In the genomic region with DNA sequence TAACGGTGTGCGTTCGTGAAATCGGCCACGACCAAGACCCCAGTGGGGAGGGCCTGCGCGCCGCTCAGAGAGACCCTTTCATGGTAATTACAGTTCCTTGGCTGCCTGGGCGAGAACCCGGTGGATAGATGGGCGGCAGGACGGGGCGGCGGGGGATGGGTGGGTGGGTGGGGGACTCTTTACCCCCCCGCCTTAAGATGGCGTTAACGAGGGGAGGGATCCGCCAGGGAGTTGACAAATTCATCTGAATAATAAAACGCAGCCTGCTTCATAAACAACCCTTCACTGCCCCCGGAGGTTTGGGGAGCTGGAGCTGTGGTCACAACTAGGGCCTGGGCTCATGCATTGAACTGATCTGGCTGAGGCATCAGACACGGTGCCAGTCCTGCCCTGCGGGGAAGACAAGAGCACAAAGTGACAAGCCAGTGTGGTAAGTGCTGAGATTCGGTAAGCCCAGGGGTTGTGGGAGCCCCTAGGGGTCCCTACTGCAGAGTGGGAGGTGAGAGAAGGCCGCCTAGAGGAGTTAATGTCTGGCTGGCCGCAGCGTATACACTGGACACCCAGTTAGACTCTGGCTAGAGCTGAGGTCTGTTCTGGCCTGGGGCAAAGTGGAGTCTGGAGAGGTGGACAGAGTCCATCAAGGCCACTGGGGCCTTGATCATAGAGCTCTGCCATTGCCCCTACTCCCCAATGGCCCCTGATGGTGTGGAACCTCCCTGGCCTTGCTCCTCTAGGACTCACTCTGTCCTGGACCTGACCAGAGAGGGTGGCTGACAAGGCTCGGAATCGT, we compare ENCODE assay signal across 8 cellular contexts. TPM values are rescaled to one million over a fixed set of nuclear protein-coding genes. Genes with fewer than 3 reads are reported as not detected.
A peak's percentile ranks its signal among the peaks of the same experiment; 100 is the strongest.
DNase-seq lines count a peak whose midpoint lies in the region; ATAC-seq and TF ChIP-seq lines count a peak whose summit lies in the region.

No MANE protein-coding gene starts in this region.

- no peaks in the 10 kb centered on the region for H3K36me3 ChIP-seq in adipocyte (ENCODE audit: control insufficient read depth, insufficient read depth, low read length, severe bottlenecking)
- no peaks in the 10 kb centered on the region for H3K36me3 ChIP-seq in iPS-20b (ENCODE audit: insufficient read depth, low read depth, low read length)
- peaks cover 0 to 4% (median 0%) of the 10 kb centered on the region in 3 donors for H3K36me3 ChIP-seq in skeletal muscle tissue (ENCODE audit: control insufficient read depth in 3 of 3, insufficient read depth in 3 of 3, low read length in 3 of 3)

- H3K9ac ChIP-seq in adipocyte (ENCODE audit: low read length) (peak overlapping the region; percentile 96), iPS-20b (ENCODE audit: low read depth, low read length) (peak overlapping the region; percentile 69; the same call in 1 of the 2 replicates), skeletal muscle tissue (ENCODE audit: low read depth in 1 of 3, low read length in 3 of 3) (peak overlapping the region; percentile 95)

- no peak for ATAC-seq in GM18517 (IDR thresholded peaks at IDR 0.05; ENCODE audit: unreplicated experiment)

- H3K27ac ChIP-seq in AG04450 (ENCODE audit: low read depth, low read length) (peak overlapping the region; percentile 55), iPS-20b (ENCODE audit: low read length) (no peak overlapping the region), skeletal muscle tissue (ENCODE audit: low read depth, low read length) (peak overlapping the region; percentile 93)

- H3K9me3 ChIP-seq in AG04450 (ENCODE audit: control insufficient read depth, insufficient read depth, low read length) (no peaks in the 10 kb centered on the region), adipocyte (ENCODE audit: control insufficient read depth, low read length) (no peaks in the 10 kb centered on the region), iPS-20b (ENCODE audit: insufficient read depth, low read depth, low read length) (no peaks in the 10 kb centered on the region), skeletal muscle tissue (ENCODE audit: control insufficient read depth in 3 of 3, low read length in 3 of 3) (no peaks in the 10 kb centered on the region)

- CTCF ChIA-PET in AG04450 (lab: Charles Lee), result interaction anchor here (0.5 to 2.3 kb wide), 5 partner anchors 12 to 68 kb away, joined by 5 to 14 read pairs (median 9); no protein-coding TSS in a partner anchor

- DNase-seq in AG04450 (ENCODE audit: low read depth, low spot score), result no peak
- DNase-seq in HFF-Myc (ENCODE audit: extremely low read depth, low read depth), result no peak
- peak; percentile 61 for DNase-seq in adipocyte (ENCODE audit: low read depth)
- DNase-seq in stimulated activated CD4-positive, alpha-beta T cell treated with anti-CD3 and anti-CD28 coated beads, Interleukin-4, amount 100 ng/mL, for 1 hour, result no peak
- no peak for DNase-seq in activated CD4-positive, CD25-positive, alpha-beta regulatory T cell treated with anti-CD3 and anti-CD28 coated beads, Interleukin-2, amount 50 U/mL, for 72 hours

- H3K27me3 ChIP-seq in AG04450 (ENCODE audit: control insufficient read depth, insufficient read depth, low read length) (no peaks in the 10 kb centered on the region), adipocyte (replicated peaks; ENCODE audit: control insufficient read depth, insufficient read depth, low read length) (no peaks in the 10 kb centered on the region), iPS-20b (ENCODE audit: insufficient read depth, low read length) (peaks cover 12% of the 10 kb centered on the region; the same call in 1 of the 2 replicates), skeletal muscle tissue (ENCODE audit: control insufficient read depth in 3 of 3, insufficient read depth in 3 of 3, low read length in 3 of 3) (no peaks in the 10 kb centered on the region)

- peak overlapping the region; percentile 82 for H3K4me3 ChIP-seq in AG04450 (ENCODE audit: low read depth, low read length)
- H3K4me3 ChIP-seq in HFF-Myc (replicated peaks; ENCODE audit: low read depth, low read length), result peak overlapping the region; percentile 63
- peak overlapping the region; percentile 96 for H3K4me3 ChIP-seq in adipocyte (ENCODE audit: low read length)
- peak overlapping the region; percentile 66 for H3K4me3 ChIP-seq in iPS-20b (ENCODE audit: low read length)
- H3K4me3 ChIP-seq in skeletal muscle tissue (ENCODE audit: low read length in 3 of 3), result peak overlapping the region; percentile 88 to 94 (median 89)

- POLR2A ChIA-PET in AG04450 (lab: Yijun Ruan, JAX), result interaction anchor here (0.6 kb wide), 1 partner anchor 165 kb away, joined by 5 read pairs; no protein-coding TSS in a partner anchor

- H3K4me1 ChIP-seq in adipocyte (ENCODE audit: control insufficient read depth, insufficient read depth, low read length) (peaks cover 40% of the 10 kb centered on the region), iPS-20b (ENCODE audit: insufficient read depth, low read length) (peaks cover 12% of the 10 kb centered on the region), skeletal muscle tissue (ENCODE audit: control insufficient read depth in 3 of 3, insufficient read depth in 3 of 3, low read length in 3 of 3) (peaks cover 39 to 53% (median 40%) of the 10 kb centered on the region in 3 donors)

- TF ChIP-seq CTCF in AG04450 (IDR thresholded peaks at IDR 0.05; ENCODE audit: low read depth, low read length) (no peak), HFF-Myc (IDR thresholded peaks at IDR 0.05; ENCODE audit: low read depth, low read length, missing control alignments) (no peak)

RNA-seq across cellular contexts. Expression of a gene that starts 0.8 kb away (rescaled TPM):
- polyA plus RNA-seq in AG04450 (2011; rRNA removed), result 58.3 and 59.1 TPM in 2 replicates
- 45.8 and 60.2 TPM in 2 replicates for polyA minus RNA-seq in AG04450 (2011; rRNA and poly(A)+ RNA removed)
- 28.7 TPM for total RNA-seq in skeletal muscle tissue

RNA-seq across cellular contexts. Expression of a gene that starts 19.5 kb away (rescaled TPM):
- 0.19 TPM in 1 of 2 replicates, not detected in the other for polyA plus RNA-seq in AG04450 (2011; rRNA removed)
- polyA minus RNA-seq in AG04450 (2011; rRNA and poly(A)+ RNA removed), result 0.22 TPM in 1 of 2 replicates, not detected in the other
- total RNA-seq in skeletal muscle tissue, result not detected
